ENCODE assay signal across 8 cellular contexts in genomic region chr10:100519321-100520051, GRCh38. TPM values are rescaled to one million over a fixed set of nuclear protein-coding genes. Genes with fewer than 3 reads are reported as not detected.
DNase-seq lines count a peak whose midpoint lies in the region; ATAC-seq and TF ChIP-seq lines count a peak whose summit lies in the region.

SEC31B (minus strand) TSS chr10:100519861; CDS start chr10:100516952, 2,909 bp downstream.

- H3K27me3 Mint-ChIP-seq in activated T-cell treated with anti-CD3 and anti-CD28 coated beads, Interleukin-2, amount 50 U/mL, for 24 hours: no peaks in the 10 kb centered on the region
- H3K27me3 Mint-ChIP-seq in dendritic cell treated with granulocyte-macrophage colony-stimulating factor and Interleukin-4, amounts not matched to agents 40 ng/mL and 50 ng/mL, for 4 days: peaks cover 21% of the 10 kb centered on the region

- DNase-seq in activated T-cell treated with anti-CD3 and anti-CD28 coated beads, Interleukin-2, amount 50 U/mL, for 24 hours: no peak
- no peak for DNase-seq in activated T-cell treated with anti-CD3 and anti-CD28 coated beads, Interleukin-2, amount 50 U/mL, for 48 hours
- DNase-seq in lung (ENCODE audit: low spot score): no peak
- DNase-seq in thoracic aorta (ENCODE audit: low spot score): no peak
- DNase-seq in GM13977 (ENCODE audit: low spot score): no peak

- peaks cover 56% of the 10 kb centered on the region for H3K36me3 Mint-ChIP-seq in activated T-cell treated with anti-CD3 and anti-CD28 coated beads, Interleukin-2, amount 50 U/mL, for 24 hours (ENCODE audit: low read depth)
- peaks cover 50% of the 10 kb centered on the region for H3K36me3 Mint-ChIP-seq in dendritic cell treated with granulocyte-macrophage colony-stimulating factor and Interleukin-4, amounts not matched to agents 40 ng/mL and 50 ng/mL, for 4 days (ENCODE audit: low read depth)

- H3K9me3 ChIP-seq in lung (ENCODE audit: control insufficient read depth in 2 of 2, insufficient read depth in 1 of 2, low read length in 1 of 2) (peaks cover 0 to 2% of the 10 kb centered on the region in 2 donors), thoracic aorta (no peaks in the 10 kb centered on the region)

- 9 to 19% methylated on average over 72 of the region's 72 CpGs for WGBS in lung, 2 donors

- peak within 1 kb of the TSS; percentile 33 for H3K27ac Mint-ChIP-seq in activated T-cell treated with anti-CD3 and anti-CD28 coated beads, Interleukin-2, amount 50 U/mL, for 24 hours
- H3K27ac Mint-ChIP-seq in dendritic cell treated with granulocyte-macrophage colony-stimulating factor and Interleukin-4, amounts not matched to agents 40 ng/mL and 50 ng/mL, for 4 days: no peak within 1 kb of the TSS

- peak within 1 kb of the TSS in 1 of 2 donors; percentile 35 for H3K27ac ChIP-seq in lung (ENCODE audit: low read depth in 1 of 2, low read length in 1 of 2)
- no peak within 1 kb of the TSS for H3K27ac ChIP-seq in thoracic aorta

- ATAC-seq in lung (ENCODE audit: insufficient read depth, low FRiP score) (no peak), thoracic aorta (ENCODE audit: insufficient number of reproducible peaks, low FRiP score, low read depth) (no peak), HG02571 (IDR thresholded peaks at IDR 0.05; ENCODE audit: unreplicated experiment) (no peak), GM19395 (IDR thresholded peaks at IDR 0.05; ENCODE audit: unreplicated experiment) (no peak)

- H3K4me3 ChIP-seq in lung: peak within 1 kb of the TSS; percentile 18
- H3K4me3 ChIP-seq in thoracic aorta: peak within 1 kb of the TSS; percentile 64

- no peak within 1 kb of the TSS for H3K4me3 Mint-ChIP-seq in activated T-cell treated with anti-CD3 and anti-CD28 coated beads, Interleukin-2, amount 50 U/mL, for 24 hours
- peak within 1 kb of the TSS; percentile 50 for H3K4me3 Mint-ChIP-seq in dendritic cell treated with granulocyte-macrophage colony-stimulating factor and Interleukin-4, amounts not matched to agents 40 ng/mL and 50 ng/mL, for 4 days

- in situ Hi-C loops in GM13977 (cut with MboI; ENCODE audit: low pct_unique_long_range_greater_than_20kb, low sequenced_read_pairs, unreplicated experiment): loop anchor here (10.0 kb wide), 1 partner anchor 185 kb away; the partner anchor contains the start of gene PKD2L1

- no peak for TF ChIP-seq CTCF in lung (IDR thresholded peaks at IDR 0.05; ENCODE audit: control extremely low read depth, extremely low read depth)
- TF ChIP-seq CTCF in thoracic aorta (IDR thresholded peaks at IDR 0.05): no peak
- TF ChIP-seq CTCF in GM13977 (IDR thresholded peaks at IDR 0.05; ENCODE audit: extremely low read depth, insufficient read depth, missing control alignments): no peak

- peaks cover 15% of the 10 kb centered on the region for H3K4me1 Mint-ChIP-seq in activated T-cell treated with anti-CD3 and anti-CD28 coated beads, Interleukin-2, amount 50 U/mL, for 24 hours (ENCODE audit: low read depth)
- peaks cover 8% of the 10 kb centered on the region for H3K4me1 Mint-ChIP-seq in dendritic cell treated with granulocyte-macrophage colony-stimulating factor and Interleukin-4, amounts not matched to agents 40 ng/mL and 50 ng/mL, for 4 days (ENCODE audit: low read depth)

- H3K9me3 Mint-ChIP-seq in activated T-cell treated with anti-CD3 and anti-CD28 coated beads, Interleukin-2, amount 50 U/mL, for 24 hours: no peaks in the 10 kb centered on the region
- no peaks in the 10 kb centered on the region for H3K9me3 Mint-ChIP-seq in dendritic cell treated with granulocyte-macrophage colony-stimulating factor and Interleukin-4, amounts not matched to agents 40 ng/mL and 50 ng/mL, for 4 days

- intact Hi-C loops in dendritic cell treated with granulocyte-macrophage colony-stimulating factor and Interleukin-4, amounts not matched to agents 40 ng/mL and 50 ng/mL, for 4 days (cut with micrococcal nuclease): no loop called here

- H3K36me3 ChIP-seq in lung (ENCODE audit: control insufficient read depth in 2 of 2, insufficient read depth in 2 of 2, low read length in 2 of 2): peaks cover 6 to 12% of the 10 kb centered on the region in 2 donors
- peaks cover 13% of the 10 kb centered on the region for H3K36me3 ChIP-seq in thoracic aorta

- H3K27me3 ChIP-seq in lung (ENCODE audit: control insufficient read depth, insufficient read depth): no peaks in the 10 kb centered on the region
- H3K27me3 ChIP-seq in thoracic aorta (replicated peaks; ENCODE audit: insufficient read depth): no peaks in the 10 kb centered on the region

- H3K4me1 ChIP-seq in lung (ENCODE audit: control insufficient read depth in 2 of 2, insufficient read depth in 2 of 2, low read length in 2 of 2) (peaks cover 0 to 4% of the 10 kb centered on the region in 2 donors), thoracic aorta (ENCODE audit: control insufficient read depth in 1 of 2, low read depth in 2 of 2) (peaks cover 5 to 15% of the 10 kb centered on the region in 2 donors)

RNA-seq across cellular contexts. Expression of gene SEC31B, which starts in this region (rescaled TPM):
- 1 to 10 TPM; 9.0 to 9.8 TPM for total RNA-seq in lung
- 10 to 100 TPM in 1 of 2 donors, 1 to 10 TPM in 1; 4.8 to 10.5 TPM for polyA plus RNA-seq in lung
- 10 to 100 TPM; 11.2 to 12.7 TPM for total RNA-seq in thoracic aorta
